In genomic region chr4:152609460-152609859, GRCh38 we compare ENCODE assay signal across 25 cellular contexts.
"Had no signal": no experiment of that assay in that cellular context is flagged by ENCODE, and none has a peak within 500 bp of the region (broad histone marks: within the 10 kb centered on the region; RNA-seq: fewer than 3 reads in every experiment).

No MANE protein-coding gene starts in this region.

- H3K27me3 Mint-ChIP-seq: activated naive CD8-positive, alpha-beta T cell treated with anti-CD3 and anti-CD28 coated beads for 36 hours had no signal

- H3K9me3 Mint-ChIP-seq: activated CD8-positive, alpha-beta T cell treated with anti-CD3 and anti-CD28 coated beads for 36 hours; activated naive CD4-positive, alpha-beta T cell treated with anti-CD3 and anti-CD28 coated beads, Interleukin-2, amount 10 ng/mL, durations not matched to agents 7 days and 5 days; activated naive CD8-positive, alpha-beta T cell treated with anti-CD3 and anti-CD28 coated beads for 36 hours; activated T-cell treated with anti-CD3 and anti-CD28 coated beads, Interleukin-2, amount 50 U/mL, for 72 hours; activated T-helper 2 cell treated with anti-CD3 and anti-CD28 coated beads, Interferon-gamma antibody, Interleukin-2, Interleukin-4, amounts not matched to agents 10 μg/mL and 5 μg/mL and 100 μg/mL, durations not matched to agents 14 hours and 24 hours and 36 hours; T-helper 1 cell treated with Interleukin-12 subunit alpha and Interleukin-12 subunit beta and Interleukin-4 antibody, amounts not matched to agents 30 μg/mL and 1 μg/mL, for 36 hours had no signal

- H3K9me3 ChIP-seq: SJCRH30 had no signal

- ATAC-seq: activated CD4-positive, CD25-positive, alpha-beta regulatory T cell treated with anti-CD3 and anti-CD28 coated beads, Interleukin-2, amount 50 U/mL, for 24 hours; activated CD8-positive, alpha-beta T cell treated with anti-CD3 and anti-CD28 coated beads for 36 hours; activated T-cell treated with anti-CD3 and anti-CD28 coated beads, Interleukin-2, amount 50 U/mL, for 72 hours; Panc1; Right ventricle myocardium inferior had no signal

- H3K27ac Mint-ChIP-seq: activated CD8-positive, alpha-beta T cell treated with anti-CD3 and anti-CD28 coated beads for 36 hours; activated naive CD4-positive, alpha-beta T cell treated with anti-CD3 and anti-CD28 coated beads, Interleukin-2, amount 10 ng/mL, durations not matched to agents 7 days and 5 days; activated naive CD8-positive, alpha-beta T cell treated with anti-CD3 and anti-CD28 coated beads for 36 hours; activated T-cell treated with anti-CD3 and anti-CD28 coated beads, Interleukin-2, amount 50 U/mL, for 72 hours; activated T-helper 2 cell treated with anti-CD3 and anti-CD28 coated beads, Interferon-gamma antibody, Interleukin-2, Interleukin-4, amounts not matched to agents 10 μg/mL and 5 μg/mL and 100 μg/mL, durations not matched to agents 14 hours and 24 hours and 36 hours; T-helper 1 cell treated with Interleukin-12 subunit alpha and Interleukin-12 subunit beta and Interleukin-4 antibody, amounts not matched to agents 30 μg/mL and 1 μg/mL, for 36 hours had no signal

- H3K4me3 ChIP-seq: cardiac muscle cell, SJCRH30 had no signal

- H3K4me3 Mint-ChIP-seq: activated CD8-positive, alpha-beta T cell treated with anti-CD3 and anti-CD28 coated beads for 36 hours; activated naive CD4-positive, alpha-beta T cell treated with anti-CD3 and anti-CD28 coated beads, Interleukin-2, amount 10 ng/mL, durations not matched to agents 7 days and 5 days; activated naive CD8-positive, alpha-beta T cell treated with anti-CD3 and anti-CD28 coated beads for 36 hours; activated T-cell treated with anti-CD3 and anti-CD28 coated beads, Interleukin-2, amount 50 U/mL, for 72 hours; T-helper 1 cell treated with Interleukin-12 subunit alpha and Interleukin-12 subunit beta and Interleukin-4 antibody, amounts not matched to agents 30 μg/mL and 1 μg/mL, for 36 hours had no signal

- DNase-seq: activated CD4-positive, alpha-beta T cell treated with anti-CD3 and anti-CD28 coated beads for 4 hours; activated CD8-positive, alpha-beta memory T cell treated with anti-CD3 and anti-CD28 coated beads, Interleukin-2, amount 50 U/mL, for 4 hours; activated CD8-positive, alpha-beta T cell treated with anti-CD3 and anti-CD28 coated beads for 36 hours; activated gamma-delta T cell treated with Interleukin-2 at 50 U/mL for 16 hours; activated naive CD4-positive, alpha-beta T cell treated with anti-CD3 and anti-CD28 coated beads, Interleukin-2, amount 10 ng/mL, durations not matched to agents 7 days and 5 days; activated naive CD8-positive, alpha-beta T cell treated with anti-CD3 and anti-CD28 coated beads for 36 hours; activated T-cell treated with anti-CD3 and anti-CD28 coated beads, Interleukin-2, amount 50 U/mL, for 72 hours; brain microvascular endothelial cell; KBM-7; NCI-H1092; NCI-H1417; NCI-H2029; NCI-H345; NCI-H510A; NCI-H526 treated with DMSO at 0.1 percent for 48 hours; NCI-H82; RPMI8226; SJCRH30; WERI-Rb-1 had no signal

- H3K36me3 Mint-ChIP-seq: activated naive CD4-positive, alpha-beta T cell treated with anti-CD3 and anti-CD28 coated beads, Interleukin-2, amount 10 ng/mL, durations not matched to agents 7 days and 5 days; activated naive CD8-positive, alpha-beta T cell treated with anti-CD3 and anti-CD28 coated beads for 36 hours had no signal

- H3K27ac ChIP-seq: brain microvascular endothelial cell, cardiac muscle cell, SJCRH30, WERI-Rb-1 had no signal

- H3K4me1 Mint-ChIP-seq: activated naive CD4-positive, alpha-beta T cell treated with anti-CD3 and anti-CD28 coated beads, Interleukin-2, amount 10 ng/mL, durations not matched to agents 7 days and 5 days; activated naive CD8-positive, alpha-beta T cell treated with anti-CD3 and anti-CD28 coated beads for 36 hours had no signal

- H3K27me3 ChIP-seq: brain microvascular endothelial cell, cardiac muscle cell, SJCRH30 had no signal

- H3K36me3 ChIP-seq: brain microvascular endothelial cell, cardiac muscle cell, SJCRH30, WERI-Rb-1 had no signal
